ENCODE assay signal across 1 cellular context in the genomic region with DNA sequence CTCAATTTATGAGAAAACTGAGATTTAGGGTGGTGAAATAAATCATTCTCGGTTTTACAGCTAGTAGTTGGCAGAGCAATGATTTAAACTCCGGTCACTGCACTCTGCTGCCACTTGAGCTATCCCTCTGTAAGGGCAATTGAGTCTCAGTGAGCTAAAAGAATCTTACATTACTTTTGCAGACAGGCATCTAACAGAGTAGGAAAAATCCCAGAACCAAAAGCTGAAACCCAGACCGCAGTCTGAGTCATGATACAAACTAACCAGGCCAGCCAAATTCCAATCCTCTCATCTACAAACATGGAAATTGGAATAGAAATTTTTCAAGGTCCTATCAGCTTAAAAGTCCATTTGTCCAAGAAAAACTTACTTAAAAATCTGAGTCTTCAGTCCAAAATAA.
TF ChIP-seq lines count a peak whose summit lies in the region.

No MANE protein-coding gene starts in this region.

TF ChIP-seq in HepG2, 621 proteins besides CTCF, POLR2A, EP300 and RAD21 (continued from another document):
- no peak for TF ChIP-seq ZNF674 (CRISPR knock-in tag; IDR thresholded peaks at IDR 0.05; ENCODE audit: low read depth)
- TF ChIP-seq, protein P1, sequence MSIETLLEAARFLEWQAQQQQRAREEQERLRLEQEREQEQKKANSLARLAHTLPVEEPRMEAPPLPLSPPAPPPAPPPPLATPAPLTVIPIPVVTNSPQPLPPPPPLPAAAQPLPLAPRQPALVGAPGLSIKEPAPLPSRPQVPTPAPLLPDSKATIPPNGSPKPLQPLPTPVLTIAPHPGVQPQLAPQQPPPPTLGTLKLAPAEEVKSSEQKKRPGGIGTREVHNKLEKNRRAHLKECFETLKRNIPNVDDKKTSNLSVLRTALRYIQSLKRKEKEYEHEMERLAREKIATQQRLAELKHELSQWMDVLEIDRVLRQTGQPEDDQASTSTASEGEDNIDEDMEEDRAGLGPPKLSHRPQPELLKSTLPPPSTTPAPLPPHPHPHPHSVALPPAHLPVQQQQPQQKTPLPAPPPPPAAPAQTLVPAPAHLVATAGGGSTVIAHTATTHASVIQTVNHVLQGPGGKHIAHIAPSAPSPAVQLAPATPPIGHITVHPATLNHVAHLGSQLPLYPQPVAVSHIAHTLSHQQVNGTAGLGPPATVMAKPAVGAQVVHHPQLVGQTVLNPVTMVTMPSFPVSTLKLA (IDR thresholded peaks at IDR 0.05): no peak
- TF ChIP-seq, protein P2, sequence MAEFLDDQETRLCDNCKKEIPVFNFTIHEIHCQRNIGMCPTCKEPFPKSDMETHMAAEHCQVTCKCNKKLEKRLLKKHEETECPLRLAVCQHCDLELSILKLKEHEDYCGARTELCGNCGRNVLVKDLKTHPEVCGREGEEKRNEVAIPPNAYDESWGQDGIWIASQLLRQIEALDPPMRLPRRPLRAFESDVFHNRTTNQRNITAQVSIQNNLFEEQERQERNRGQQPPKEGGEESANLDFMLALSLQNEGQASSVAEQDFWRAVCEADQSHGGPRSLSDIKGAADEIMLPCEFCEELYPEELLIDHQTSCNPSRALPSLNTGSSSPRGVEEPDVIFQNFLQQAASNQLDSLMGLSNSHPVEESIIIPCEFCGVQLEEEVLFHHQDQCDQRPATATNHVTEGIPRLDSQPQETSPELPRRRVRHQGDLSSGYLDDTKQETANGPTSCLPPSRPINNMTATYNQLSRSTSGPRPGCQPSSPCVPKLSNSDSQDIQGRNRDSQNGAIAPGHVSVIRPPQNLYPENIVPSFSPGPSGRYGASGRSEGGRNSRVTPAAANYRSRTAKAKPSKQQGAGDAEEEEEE (CRISPR knock-in tag; IDR thresholded peaks at IDR 0.05; ENCODE audit: borderline replicate concordance): no peak
- TF ChIP-seq RCOR2 (CRISPR knock-in tag; IDR thresholded peaks at IDR 0.05): no peak
- no peak for TF ChIP-seq ZNF879 (CRISPR knock-in tag; IDR thresholded peaks at IDR 0.05)
- TF ChIP-seq PITX1 (CRISPR knock-in tag; IDR thresholded peaks at IDR 0.05): no peak
- TF ChIP-seq BRCA1 (CRISPR knock-in tag; IDR thresholded peaks at IDR 0.05): no peak
TF ChIP-seq in HepG2: peak in this region for 0.
